8 cellular contexts compared by ENCODE assay signal in genomic region chr7:27148776-27149641, GRCh38. TPM values are rescaled to one million over a fixed set of nuclear protein-coding genes. Genes with fewer than 3 reads are reported as not detected.
DNase-seq lines count a peak whose midpoint lies in the region; ATAC-seq, FAIRE-seq and TF ChIP-seq lines count a peak whose summit lies in the region.

No MANE protein-coding gene starts in this region.

- DNase-seq in EL (peak; percentile 30), M059J (ENCODE audit: low read depth) (peak; percentile 72), endothelial cell of umbilical vein (ENCODE audit: low read depth, low spot score) (peak; percentile 74), sigmoid colon (peak; percentile 65), AML-193 (lab: John Stamatoyannopoulos, UW) (no peak), NCI-H1436 treated with DMSO at 0.1 percent for 48 hours (lab: John Stamatoyannopoulos, UW) (no peak)

- peak overlapping the region; percentile 78 for H3K4me2 ChIP-seq in endothelial cell of umbilical vein (ENCODE audit: insufficient read depth, low read length)

- peaks cover 98% of the 10 kb centered on the region for H3K79me2 ChIP-seq in endothelial cell of umbilical vein (ENCODE audit: control insufficient read depth, insufficient read depth, low read length)

- 8 to 17% methylated on average over 29 of the region's 29 CpGs for WGBS in sigmoid colon, 2 donors

- FAIRE-seq in endothelial cell of umbilical vein (lab: Jason Lieb, UNC), result peak; percentile 93

- H3K9me1 ChIP-seq in endothelial cell of umbilical vein (replicated peaks; ENCODE audit: control insufficient read depth, extremely low read depth, insufficient read depth, low read length), result no peaks in the 10 kb centered on the region

- dilution Hi-C loops in endothelial cell of umbilical vein (cut with MboI; ENCODE audit: extremely low pct_ligation_motif_present, low sequenced_read_pairs), result no loop called here

- H3K9ac ChIP-seq in endothelial cell of umbilical vein (replicated peaks; ENCODE audit: extremely low read depth, insufficient read depth, low read length), result peak overlapping the region; percentile 65

- intact Hi-C loops in endothelial cell of umbilical vein (cut with micrococcal nuclease) (no loop called here), sigmoid colon (cut with DNase I) (no loop called here)

- H2AFZ ChIP-seq in endothelial cell of umbilical vein (ENCODE audit: low read depth, low read length), result no peak overlapping the region

- no peaks in the 10 kb centered on the region for H4K20me1 ChIP-seq in endothelial cell of umbilical vein (replicated peaks; ENCODE audit: control insufficient read depth, extremely low read depth, insufficient read depth, low read length)

- peaks cover 71% of the 10 kb centered on the region for H3K4me1 ChIP-seq in endothelial cell of umbilical vein (ENCODE audit: control insufficient read depth, extremely low read depth, insufficient read depth, low read length)
- peaks cover 0 to 59% (median 46%) of the 10 kb centered on the region in 4 donors for H3K4me1 ChIP-seq in sigmoid colon

- TF ChIP-seq POLR2A in endothelial cell of umbilical vein (IDR thresholded peaks at IDR 0.05; ENCODE audit: low read depth, low read length) (no peak), sigmoid colon (IDR thresholded peaks at IDR 0.05) (no peak)

- no peak for TF ChIP-seq CTCF in endothelial cell of umbilical vein (IDR thresholded peaks at IDR 0.05; ENCODE audit: extremely low read depth in 1 of 2, insufficient read depth in 1 of 2, low read depth in 1 of 2, low read length in 2 of 2)
- TF ChIP-seq CTCF in sigmoid colon (IDR thresholded peaks at IDR 0.05), result no peak

- no peaks in the 10 kb centered on the region for H3K9me3 ChIP-seq in endothelial cell of umbilical vein (replicated peaks; ENCODE audit: control insufficient read depth, insufficient read depth, low read length)
- H3K9me3 ChIP-seq in sigmoid colon, result no peaks in the 10 kb centered on the region

- H3K4me3 ChIP-seq in endothelial cell of umbilical vein (replicated peaks in 1 of 3; ENCODE audit: insufficient read depth in 1 of 3, low read depth in 1 of 3, low read length in 3 of 3) (peak overlapping the region; percentile 54 to 85 (median 55)), sigmoid colon (peak overlapping the region; percentile 6 to 73 (median 66))

- no peak for ATAC-seq in HG03520 (IDR thresholded peaks at IDR 0.05; ENCODE audit: unreplicated experiment)
- ATAC-seq in HG03025 (IDR thresholded peaks at IDR 0.05; ENCODE audit: low FRiP score, unreplicated experiment), result no peak

- TF ChIP-seq EP300 in sigmoid colon (IDR thresholded peaks at IDR 0.05), result no peak

- no TSS peak for BruUV-seq in endothelial cell of umbilical vein (replicated peaks; lab: Mats Ljungman, UMichigan)

- H3K27ac ChIP-seq in endothelial cell of umbilical vein (ENCODE audit: insufficient read depth, low read depth, low read length), result peak overlapping the region; percentile 67
- H3K27ac ChIP-seq in sigmoid colon, result peak overlapping the region in 3 of 4 donors; percentile 91 to 96 (median 95)

- H3K27me3 ChIP-seq in endothelial cell of umbilical vein (ENCODE audit: control insufficient read depth in 2 of 2, insufficient read depth in 2 of 2, low read length in 2 of 2) (no peaks in the 10 kb centered on the region), sigmoid colon (no peaks in the 10 kb centered on the region)

- peaks cover 0 to 12% of the 10 kb centered on the region in 2 experiments for H3K36me3 ChIP-seq in endothelial cell of umbilical vein (ENCODE audit: control insufficient read depth in 2 of 2, extremely low read depth in 1 of 2, insufficient read depth in 2 of 2, low read length in 2 of 2)
- H3K36me3 ChIP-seq in sigmoid colon, result peaks cover 15 to 19% (median 15%) of the 10 kb centered on the region in 4 donors

- POLR2A ChIA-PET in endothelial cell of umbilical vein (lab: Charles Lee), result interaction anchor here (0.6 to 1.3 kb wide), 5 partner anchors 10 to 947 kb away, joined by 3 to 8 read pairs (median 3); partner anchors contain the start of gene CBX3

- CTCF ChIA-PET in endothelial cell of umbilical vein (lab: Charles Lee), result interaction anchor here (0.9 to 5.6 kb wide), 11 partner anchors 9 to 779 kb away, joined by 3 to 83 read pairs (median 6); partner anchors contain the start of gene HOXA9

TF ChIP-seq in endothelial cell of umbilical vein, 7 proteins besides CTCF, POLR2A, EP300 and RAD21:
- TF ChIP-seq GATA2 (IDR thresholded peaks at IDR 0.05; ENCODE audit: insufficient read depth, insufficient read length, low read depth, low read length) (no peak), POLR2AphosphoS5 (IDR thresholded peaks at IDR 0.05; ENCODE audit: insufficient read depth, low read depth, low read length) (no peak)

RNA-seq across cellular contexts. Expression of gene HOXA6, which starts 1.4 kb away (rescaled TPM):
- total RNA-seq in M059J (2014; rRNA removed; shearing (Covaris generic)), result 3.7 TPM in 1 of 2 replicates, not detected in the other
- total RNA-seq in endothelial cell of umbilical vein (17.9 and 20.7 TPM in 2 replicates), sigmoid colon (1 to 10 TPM; 4.2 to 10.0 (median 4.5) TPM)
- polyA plus RNA-seq in endothelial cell of umbilical vein (7.8 and 10.0 TPM in 2 replicates), sigmoid colon (1 to 10 TPM in 2 of 3 donors, not detected in 1; 1.6 to 8.1 TPM)
- 5.0 and 6.7 TPM in 2 replicates for polyA plus RNA-seq in endothelial cell of umbilical vein (2011; cell fraction: cytosol; rRNA removed)
- 15.6 and 19.9 TPM in 2 replicates for polyA plus RNA-seq in endothelial cell of umbilical vein (2011; cell fraction: nucleus; rRNA removed)
- polyA plus RNA-seq in endothelial cell of umbilical vein (2012), result 6.1 and 6.2 TPM in 2 replicates
- 6.1 and 6.7 TPM in 2 replicates for polyA minus RNA-seq in endothelial cell of umbilical vein
- polyA minus RNA-seq in endothelial cell of umbilical vein (2011; cell fraction: cytosol; rRNA and poly(A)+ RNA removed), result not detected
- 8.4 and 18.0 TPM in 2 replicates for polyA minus RNA-seq in endothelial cell of umbilical vein (2011; cell fraction: nucleus; rRNA and poly(A)+ RNA removed)

RNA-seq across cellular contexts. Expression of gene HOXA3, which starts 3.4 kb away (rescaled TPM):
- total RNA-seq in M059J (2014; rRNA removed; shearing (Covaris generic)), result 0.86 and 8.6 TPM in 2 replicates
- total RNA-seq in endothelial cell of umbilical vein (12.0 and 14.0 TPM in 2 replicates), sigmoid colon (10 to 100 TPM in 2 of 4 donors, 1 to 10 TPM in 2; 4.9 to 20.8 (median 12.0) TPM)
- polyA plus RNA-seq in endothelial cell of umbilical vein (4.2 and 4.7 TPM in 2 replicates), sigmoid colon (10 to 100 TPM in 2 of 3 donors, 1 to 10 TPM in 1; 3.9 to 15.6 (median 10.3) TPM)
- 1.5 and 2.4 TPM in 2 replicates for polyA plus RNA-seq in endothelial cell of umbilical vein (2011; cell fraction: cytosol; rRNA removed)
- polyA plus RNA-seq in endothelial cell of umbilical vein (2011; cell fraction: nucleus; rRNA removed), result 14.0 and 14.1 TPM in 2 replicates
- 4.6 and 5.6 TPM in 2 replicates for polyA plus RNA-seq in endothelial cell of umbilical vein (2012)
- 1.6 and 2.0 TPM in 2 replicates for polyA minus RNA-seq in endothelial cell of umbilical vein
- not detected for polyA minus RNA-seq in endothelial cell of umbilical vein (2011; cell fraction: cytosol; rRNA and poly(A)+ RNA removed)
- 7.1 and 20.1 TPM in 2 replicates for polyA minus RNA-seq in endothelial cell of umbilical vein (2011; cell fraction: nucleus; rRNA and poly(A)+ RNA removed)

RNA-seq across cellular contexts. Expression of gene HOXA5, which starts 5.5 kb away (rescaled TPM):
- total RNA-seq in M059J (2014; rRNA removed; shearing (Covaris generic)), result 0.69 and 3.0 TPM in 2 replicates
- total RNA-seq in endothelial cell of umbilical vein (18.8 and 21.4 TPM in 2 replicates), sigmoid colon (10 to 100 TPM in 3 of 4 donors, 1 to 10 TPM in 1; 9.2 to 12.2 (median 11.2) TPM)
- polyA plus RNA-seq in endothelial cell of umbilical vein (18.6 and 22.1 TPM in 2 replicates), sigmoid colon (10 to 100 TPM in 1 of 3 donors, 1 to 10 TPM in 2; 3.2 to 14.3 (median 7.8) TPM)
- 15.7 and 18.5 TPM in 2 replicates for polyA plus RNA-seq in endothelial cell of umbilical vein (2011; cell fraction: cytosol; rRNA removed)
- 29.1 and 32.2 TPM in 2 replicates for polyA plus RNA-seq in endothelial cell of umbilical vein (2011; cell fraction: nucleus; rRNA removed)
- polyA plus RNA-seq in endothelial cell of umbilical vein (2012), result 19.5 and 28.4 TPM in 2 replicates
- 12.0 and 16.8 TPM in 2 replicates for polyA minus RNA-seq in endothelial cell of umbilical vein
- 1.3 TPM for polyA minus RNA-seq in endothelial cell of umbilical vein (2011; cell fraction: cytosol; rRNA and poly(A)+ RNA removed)
- polyA minus RNA-seq in endothelial cell of umbilical vein (2011; cell fraction: nucleus; rRNA and poly(A)+ RNA removed), result 10.0 and 11.6 TPM in 2 replicates

RNA-seq across cellular contexts. Expression of gene HOXA7, which starts 7.5 kb away (rescaled TPM):
- 3.7 and 4.6 TPM in 2 replicates for total RNA-seq in M059J (2014; rRNA removed; shearing (Covaris generic))
- total RNA-seq in endothelial cell of umbilical vein (15.6 and 18.5 TPM in 2 replicates), sigmoid colon (1 to 10 TPM; 4.7 to 9.1 (median 7.3) TPM)
- polyA plus RNA-seq in endothelial cell of umbilical vein (16.9 and 18.1 TPM in 2 replicates), sigmoid colon (10 to 100 TPM; 18.0 to 23.9 (median 18.0) TPM)
- polyA plus RNA-seq in endothelial cell of umbilical vein (2011; cell fraction: cytosol; rRNA removed), result 13.0 and 13.8 TPM in 2 replicates
- 5.6 and 8.3 TPM in 2 replicates for polyA plus RNA-seq in endothelial cell of umbilical vein (2011; cell fraction: nucleus; rRNA removed)
- polyA plus RNA-seq in endothelial cell of umbilical vein (2012), result 13.9 and 16.0 TPM in 2 replicates
- polyA minus RNA-seq in endothelial cell of umbilical vein, result 8.6 and 9.4 TPM in 2 replicates
- polyA minus RNA-seq in endothelial cell of umbilical vein (2011; cell fraction: cytosol; rRNA and poly(A)+ RNA removed), result 5.9 TPM
- 3.8 and 4.1 TPM in 2 replicates for polyA minus RNA-seq in endothelial cell of umbilical vein (2011; cell fraction: nucleus; rRNA and poly(A)+ RNA removed)

RNA-seq across cellular contexts. Expression of gene HOXA9, which starts 16.3 kb away (rescaled TPM):
- total RNA-seq in M059J (2014; rRNA removed; shearing (Covaris generic)), result 66.1 and 66.8 TPM in 2 replicates
- 61.6 and 62.9 TPM in 2 replicates for total RNA-seq in endothelial cell of umbilical vein
- 47.2 and 84.1 TPM in 2 replicates for polyA plus RNA-seq in endothelial cell of umbilical vein
- polyA plus RNA-seq in endothelial cell of umbilical vein (2011; cell fraction: cytosol; rRNA removed), result 44.6 and 46.3 TPM in 2 replicates
- 94.3 and 108 TPM in 2 replicates for polyA plus RNA-seq in endothelial cell of umbilical vein (2011; cell fraction: nucleus; rRNA removed)
- polyA plus RNA-seq in endothelial cell of umbilical vein (2012), result 32.3 and 47.7 TPM in 2 replicates
- polyA minus RNA-seq in endothelial cell of umbilical vein, result 8.0 and 11.3 TPM in 2 replicates
- not detected for polyA minus RNA-seq in endothelial cell of umbilical vein (2011; cell fraction: cytosol; rRNA and poly(A)+ RNA removed)
- polyA minus RNA-seq in endothelial cell of umbilical vein (2011; cell fraction: nucleus; rRNA and poly(A)+ RNA removed), result 14.0 and 22.7 TPM in 2 replicates
- 10 to 100 TPM; 13.0 to 35.7 (median 18.2) TPM for total RNA-seq in sigmoid colon
- 10 to 100 TPM; 21.4 to 22.4 (median 21.6) TPM for polyA plus RNA-seq in sigmoid colon

Comparison
In these comparisons a context has a peak if more than half of its experiments do, and no peak if none do; other contexts are left out.
1. DNase-seq: peak in EL (single experiment), M059J (single experiment), endothelial cell of umbilical vein (single experiment) and sigmoid colon (single experiment); none in AML-193 (0 of 2) and NCI-H1436 treated with DMSO at 0.1 percent for 48 hours (single experiment).